In genomic region chr3:15479602-15480248, GRCh38 we compare ENCODE assay signal across 32 cellular contexts.
"Had no signal": no experiment of that assay in that cellular context is flagged by ENCODE, and none has a peak within 500 bp of the region (broad histone marks: within the 10 kb centered on the region; RNA-seq: fewer than 3 reads in every experiment).

No MANE protein-coding gene starts in this region.

- H3K27ac ChIP-seq: epithelial cell of prostate, esophagus squamous epithelium, left ventricle myocardium inferior, parathyroid adenoma, skin epidermis, thoracic aorta, VCaP had no signal

- H3K79me2 ChIP-seq: parathyroid adenoma had no signal

- ATAC-seq: activated T-cell treated with anti-CD3 and anti-CD28 coated beads, Interleukin-2, amount 50 U/mL, for 72 hours; body of pancreas; gastrocnemius medialis had no signal

- H3K27ac Mint-ChIP-seq: activated naive CD8-positive, alpha-beta T cell; activated T-cell treated with anti-CD3 and anti-CD28 coated beads, Interleukin-2, amount 50 U/mL, for 72 hours; stimulated activated naive CD8-positive, alpha-beta T cell treated with anti-CD3 and anti-CD28 coated beads, Interleukin-15, Interleukin-2, amounts not matched to agents 100 ng/mL and 50 ng/mL, for 24 hours had no signal

- H3K4me1 ChIP-seq: esophagus squamous epithelium, parathyroid adenoma had no signal

- H2AFZ ChIP-seq: parathyroid adenoma had no signal

- H3K27me3 ChIP-seq: body of pancreas, esophagus squamous epithelium, gastrocnemius medialis had no signal

- H3K4me3 ChIP-seq: body of pancreas, esophagus squamous epithelium, gastrocnemius medialis, left ventricle myocardium inferior, lung, psoas muscle, skin epidermis, thoracic aorta had no signal

- FAIRE-seq: colon, endometrium, islet of Langerhans, TTC549, urothelium cell line had no signal

- H3K9me3 ChIP-seq: body of pancreas, esophagus squamous epithelium, gastrocnemius medialis, psoas muscle, thoracic aorta had no signal

- H3K4me3 Mint-ChIP-seq: activated naive CD8-positive, alpha-beta T cell; activated T-cell treated with anti-CD3 and anti-CD28 coated beads, Interleukin-2, amount 50 U/mL, for 72 hours; stimulated activated naive CD8-positive, alpha-beta T cell treated with anti-CD3 and anti-CD28 coated beads, Interleukin-15, Interleukin-2, amounts not matched to agents 100 ng/mL and 50 ng/mL, for 24 hours had no signal

- H3K27me3 Mint-ChIP-seq: activated naive CD8-positive, alpha-beta T cell; stimulated activated naive CD8-positive, alpha-beta T cell treated with anti-CD3 and anti-CD28 coated beads, Interleukin-15, Interleukin-2, amounts not matched to agents 100 ng/mL and 50 ng/mL, for 24 hours had no signal

- H3K9ac ChIP-seq: parathyroid adenoma had no signal

- H3K36me3 ChIP-seq: esophagus squamous epithelium, left ventricle myocardium inferior, thoracic aorta had no signal

- DNase-seq: activated CD4-positive, alpha-beta T cell treated with anti-CD3 and anti-CD28 coated beads for 4 hours; activated CD4-positive, alpha-beta T cell treated with anti-CD3 and anti-CD28 coated beads, Interleukin-2, amount 50 U/mL, for 4 hours; activated naive CD4-positive, alpha-beta T cell; activated T-cell treated with anti-CD3 and anti-CD28 coated beads for 4 hours; activated T-cell treated with anti-CD3 and anti-CD28 coated beads, Interleukin-2, amount 50 U/mL, for 72 hours; anterior cingulate cortex; effector CD8-positive, alpha-beta T cell; esophagus squamous epithelium; gastrocnemius medialis; glutamatergic neuron; left ventricle myocardium inferior; mesendoderm; psoas muscle; stimulated activated CD4-positive, alpha-beta T cell treated with anti-CD3 and anti-CD28 coated beads, Interleukin-12 subunit alpha, Interleukin-12 subunit beta, amount 100 ng/mL, for 4 hours; stimulated activated CD4-positive, alpha-beta T cell treated with anti-CD3 and anti-CD28 coated beads, Interleukin-4, amount 100 ng/mL, for 1 hour; T-helper 1 cell; T-helper 9 cell; trophoblast cell had no signal
